ENCODE assay signal across 18 cellular contexts in genomic region chr10:52474265-52474664, GRCh38.
DNase-seq lines count a peak whose midpoint lies in the region; ATAC-seq and TF ChIP-seq lines count a peak whose summit lies in the region.
"Had no signal": no experiment of that assay in that cellular context is flagged by ENCODE, and none has a peak within 500 bp of the region (broad histone marks: within the 10 kb centered on the region; RNA-seq: fewer than 3 reads in every experiment).

No MANE protein-coding gene starts in this region.

- no peaks in the 10 kb centered on the region for H3K79me2 ChIP-seq in DOHH2 (ENCODE audit: control insufficient read depth, low read length)

- H3K27me3 ChIP-seq in DOHH2 (ENCODE audit: control insufficient read depth, low read length), result no peaks in the 10 kb centered on the region
- no peaks in the 10 kb centered on the region for H3K27me3 ChIP-seq in Panc1 (ENCODE audit: control insufficient read depth, insufficient read depth, low read length)

- H3K4me3 Mint-ChIP-seq in Calu3 (ENCODE audit: low read depth, unreplicated experiment), result no peak overlapping the region
- H3K4me3 Mint-ChIP-seq: HFFc6 had no signal

- no peaks in the 10 kb centered on the region for H3K36me3 Mint-ChIP-seq in Calu3 (ENCODE audit: insufficient read depth, unreplicated experiment)

- peak overlapping the region; percentile 68 for H3K4me2 ChIP-seq in DOHH2 (ENCODE audit: low read length)

- H3K36me3 ChIP-seq in DOHH2 (ENCODE audit: control insufficient read depth, low read length), result no peaks in the 10 kb centered on the region; the same call in 1 of the 2 replicates
- H3K36me3 ChIP-seq in Panc1 (ENCODE audit: control insufficient read depth, insufficient read depth, low read length), result no peaks in the 10 kb centered on the region

- ATAC-seq in GM21390 (IDR thresholded peaks at IDR 0.05; ENCODE audit: unreplicated experiment) (peak; percentile 65), HG02885 (IDR thresholded peaks at IDR 0.05; ENCODE audit: poor library complexity, unreplicated experiment) (peak; percentile 66), Panc1 (no peak), GM19035 (IDR thresholded peaks at IDR 0.05; ENCODE audit: unreplicated experiment) (no peak)

- H3K9me3 Mint-ChIP-seq in Calu3 (ENCODE audit: low read depth, unreplicated experiment), result no peaks in the 10 kb centered on the region
- H3K9me3 Mint-ChIP-seq: HFFc6 had no signal

- POLR2A ChIA-PET in Panc1 (lab: Charles Lee), result no interaction called here

- peak overlapping the region; percentile 44 for H3K4me3 ChIP-seq in DOHH2 (ENCODE audit: low read length)
- H3K4me3 ChIP-seq in Panc1 (ENCODE audit: low read depth in 2 of 2, low read length in 2 of 2), result no peak overlapping the region

- no peak overlapping the region for H3K27ac Mint-ChIP-seq in Calu3 (ENCODE audit: unreplicated experiment)
- H3K27ac Mint-ChIP-seq: HFFc6 had no signal

- H3K9me3 ChIP-seq in DOHH2 (ENCODE audit: control insufficient read depth, insufficient read depth, low read length), result no peaks in the 10 kb centered on the region
- H3K9me3 ChIP-seq in Panc1 (ENCODE audit: control insufficient read depth, insufficient read depth, low read depth, low read length), result peaks cover 32% of the 10 kb centered on the region; the same call in 1 of the 2 replicates

- peaks cover 38% of the 10 kb centered on the region for H3K4me1 Mint-ChIP-seq in Calu3 (ENCODE audit: low read depth, unreplicated experiment)

- CTCF ChIA-PET in Panc1 (lab: Charles Lee), result no interaction called here
- CTCF ChIA-PET in Calu3 (lab: Charles Lee), result interaction anchor here (0.7 kb wide), 1 partner anchor 124 kb away, joined by 3 read pairs; no protein-coding TSS in a partner anchor

- no peaks in the 10 kb centered on the region for H3F3A ChIP-seq in DOHH2 (ENCODE audit: control insufficient read depth, insufficient read depth)

- intact Hi-C loops in Panc1 (cut with micrococcal nuclease; ENCODE audit: unreplicated experiment) (no loop called here), Calu3 (cut with micrococcal nuclease; ENCODE audit: unreplicated experiment) (no loop called here)

- DNase-seq in Panc1 (ENCODE audit: low read depth, low spot score), result no peak
- DNase-seq in NCI-H146 (lab: John Stamatoyannopoulos, UW), result no peak
- no peak for DNase-seq in NOMO-1 (lab: John Stamatoyannopoulos, UW; ENCODE audit: unreplicated experiment in 2 of 2)
- no peak for DNase-seq in Calu3
- DNase-seq: DMS79 treated with DMSO at 0.1 percent for 48 hours, GDM1, GOT3, HFFc6, KBM-7, NCI-H1105, NCI-H187, NCI-H446 treated with DMSO at 0.1 percent for 48 hours, NCI-H748 treated with DMSO at 0.1 percent for 48 hours, SIG-M5 had no signal

- H3K27me3 Mint-ChIP-seq in Calu3 (ENCODE audit: unreplicated experiment), result no peaks in the 10 kb centered on the region

- no peaks in the 10 kb centered on the region for H3K9me2 ChIP-seq in DOHH2 (replicated peaks; ENCODE audit: control insufficient read depth, low read length)

- peak overlapping the region; percentile 73 for H3K27ac ChIP-seq in DOHH2 (ENCODE audit: low read depth, low read length)
- H3K27ac ChIP-seq in Panc1 (ENCODE audit: low read length), result peak overlapping the region; percentile 94

- H3K4me1 ChIP-seq in DOHH2 (ENCODE audit: control insufficient read depth, low read length) (peaks cover 68% of the 10 kb centered on the region), Panc1 (ENCODE audit: control insufficient read depth, insufficient read depth, low read length) (peaks cover 11% of the 10 kb centered on the region)

- no TSS peak for BruUV-seq in Panc1 (replicated peaks; lab: Mats Ljungman, UMichigan)
- BruUV-seq in Calu3 (replicated peaks; lab: Mats Ljungman, UMichigan), result no TSS peak

- no peak for TF ChIP-seq CTCF in DOHH2 (IDR thresholded peaks at IDR 0.05; ENCODE audit: low read depth, low read length, poor library complexity, severe bottlenecking)
- no peak for TF ChIP-seq CTCF in Panc1 (IDR thresholded peaks at IDR 0.05)
- TF ChIP-seq CTCF in Calu3 (IDR thresholded peaks at IDR 0.05; ENCODE audit: unreplicated experiment), result no peak

- no peaks in the 10 kb centered on the region for H4K20me1 ChIP-seq in DOHH2 (ENCODE audit: control insufficient read depth, insufficient read depth, low read depth, low read length)

- in situ Hi-C loops in Panc1 (cut with HindIII; ENCODE audit: low pct_unique_long_range_greater_than_20kb, low sequenced_read_pairs), result no loop called here

Comparison
In these comparisons a context has a peak if more than half of its experiments do, and no peak if none do; other contexts are left out.
1. ATAC-seq: peak in GM21390 (single experiment) and HG02885 (single experiment); none in Panc1 (single experiment) and GM19035 (single experiment).